6 cellular contexts compared by ENCODE assay signal in the genomic region with DNA sequence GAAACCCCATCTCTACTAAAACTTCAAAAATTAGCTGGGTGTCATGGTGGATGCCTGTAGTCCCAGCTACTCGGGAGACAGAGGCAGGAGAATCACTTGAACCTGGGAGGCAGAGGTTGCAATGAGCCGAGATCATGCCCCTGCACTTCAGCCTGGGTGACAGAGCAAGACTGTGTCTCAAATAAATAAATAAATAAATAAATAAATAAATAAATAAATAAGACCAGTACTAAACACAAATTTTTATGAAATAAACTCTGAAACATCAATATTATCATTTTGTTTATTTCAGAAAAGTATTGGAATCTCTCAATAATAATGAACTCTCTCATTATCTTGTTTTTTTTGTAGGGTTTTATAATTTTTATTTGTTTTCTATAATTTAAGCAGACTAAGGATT. TPM values are rescaled to one million over a fixed set of nuclear protein-coding genes. Genes with fewer than 3 reads are reported as not detected.
"Had no signal": no experiment of that assay in that cellular context is flagged by ENCODE, and none has a peak within 500 bp of the region (broad histone marks: within the 10 kb centered on the region; RNA-seq: fewer than 3 reads in every experiment).

No MANE protein-coding gene starts in this region.

RNA-seq across cellular contexts. Expression of a gene that starts 18.2 kb away (rescaled TPM):
- total RNA-seq: GM23338, H1, H9, HepG2, HFFc6, K562 had no signal
- polyA plus RNA-seq: GM23338, H1, HepG2, K562 had no signal
